ENCODE assay signal across 11 cellular contexts in genomic region chr17:48582750-48583069, GRCh38. TPM values are rescaled to one million over a fixed set of nuclear protein-coding genes. Genes with fewer than 3 reads are reported as not detected.
DNase-seq lines count a peak whose midpoint lies in the region; FAIRE-seq and TF ChIP-seq lines count a peak whose summit lies in the region.
"Had no signal": no experiment of that assay in that cellular context is flagged by ENCODE, and none has a peak within 500 bp of the region (broad histone marks: within the 10 kb centered on the region; RNA-seq: fewer than 3 reads in every experiment).

No MANE protein-coding gene starts in this region.

- no peak overlapping the region for H3K27ac ChIP-seq in H1 (ENCODE audit: low read depth, low read length)
- peak overlapping the region in 6 of 8 donors; percentile 78 to 89 (median 86) for H3K27ac ChIP-seq in spleen
- H3K27ac ChIP-seq in osteoblast (ENCODE audit: low read depth, low read length): no peak overlapping the region
- H3K27ac ChIP-seq: A549 had no signal

- H3K9ac ChIP-seq in H1 (replicated peaks in 1 of 4; ENCODE audit: extremely low read depth in 1 of 4, low read depth in 3 of 4, low read length in 3 of 4): no peak overlapping the region

- H3K36me3 ChIP-seq in H1 (ENCODE audit: control insufficient read depth in 2 of 4, insufficient read depth in 4 of 4, low read length in 3 of 4) (peaks cover 0 to 15% (median 0%) of the 10 kb centered on the region in 4 experiments; a peak in 1 of 8 replicates), spleen (no peaks in the 10 kb centered on the region), osteoblast (ENCODE audit: insufficient read depth, low read length) (no peaks in the 10 kb centered on the region)

- TF ChIP-seq CTCF in H1 (IDR thresholded peaks at IDR 0.05; ENCODE audit: control extremely low read depth in 1 of 3, insufficient read depth in 1 of 3, low read depth in 1 of 3, low read length in 3 of 3) (no peak), spleen (IDR thresholded peaks at IDR 0.05 in 8 of 11, conservative IDR thresholded peaks at IDR 0.05 in 3 of 11) (no peak), osteoblast (IDR thresholded peaks at IDR 0.05; ENCODE audit: extremely low read depth, low read depth, low read length) (no peak)

- H4K8ac ChIP-seq in H1 (ENCODE audit: extremely low read depth, insufficient read depth, low read length): no peak overlapping the region

- H4K91ac ChIP-seq in H1 (replicated peaks; ENCODE audit: insufficient read length, low read length): no peak overlapping the region

- H2BK120ac ChIP-seq in H1 (replicated peaks; ENCODE audit: low read depth, low read length): no peak overlapping the region

- no peaks in the 10 kb centered on the region for H3K23me2 ChIP-seq in H1 (ENCODE audit: low read depth, low read length)

- TF ChIP-seq POLR2A in H1 (IDR thresholded peaks at IDR 0.05; ENCODE audit: control extremely low read depth in 1 of 2, low read depth in 2 of 2, low read length in 2 of 2): no peak
- TF ChIP-seq POLR2A in spleen (IDR thresholded peaks at IDR 0.05): no peak

- H3K79me1 ChIP-seq in H1 (ENCODE audit: low read depth, low read length): no peaks in the 10 kb centered on the region

- H3K27me3 Mint-ChIP-seq in T-helper 1 cell treated with Interleukin-12 subunit alpha and Interleukin-12 subunit beta and Interleukin-4 antibody, amounts not matched to agents 30 μg/mL and 1 μg/mL, for 36 hours (ENCODE audit: low read depth): peaks cover 77% of the 10 kb centered on the region

- no peak overlapping the region for H2AK5ac ChIP-seq in H1 (ENCODE audit: low read depth, low read length)

- POLR2A ChIA-PET in H1 (lab: Charles Lee; ENCODE audit: partially characterized antibody): no interaction called here

- 33% methylated on average over 7 of the region's 7 CpGs; no CpG with 5 or more reads in 1 of the 2 experiments for WGBS in H1 (ENCODE audit: extremely low coverage in 1 of 2, insufficient coverage in 1 of 2, insufficient read length in 1 of 2, insufficient replicate concordance in 2 of 2, low coverage in 1 of 2, low lambda C conversion rate in 2 of 2, missing lambda C conversion rate in 1 of 2), 2 experiments
- WGBS in spleen, 5 donors: 29 to 40% (median 34%) methylated on average over 7 of the region's 7 CpGs

- CTCF ChIA-PET in H1 (lab: Charles Lee; ENCODE audit: partially characterized antibody): interaction anchor here (0.8 to 2.6 kb wide), 8 partner anchors 18 to 111 kb away, joined by 3 to 9 read pairs (median 6); no protein-coding TSS in a partner anchor

- peaks cover 64% of the 10 kb centered on the region for H3K4me1 Mint-ChIP-seq in T-helper 1 cell treated with Interleukin-12 subunit alpha and Interleukin-12 subunit beta and Interleukin-4 antibody, amounts not matched to agents 30 μg/mL and 1 μg/mL, for 36 hours (ENCODE audit: low read depth)

- H3K4ac ChIP-seq in H1 (replicated peaks; ENCODE audit: insufficient read length, low read depth, low read length): no peak overlapping the region

- TF ChIP-seq RAD21 in H1 (IDR thresholded peaks at IDR 0.05 in 1 of 2, conservative IDR thresholded peaks at IDR 0.05 in 1 of 2; ENCODE audit: low read depth in 2 of 2, low read length in 2 of 2): no peak

- no peak overlapping the region for H2BK20ac ChIP-seq in H1 (ENCODE audit: low read length)

- intact Hi-C loops in spleen (cut with DNase I; ENCODE audit: low total_unique reads): no loop called here

- no peak overlapping the region for H3K23ac ChIP-seq in H1 (ENCODE audit: insufficient read length)

- no peaks in the 10 kb centered on the region for H3K9me3 ChIP-seq in H1 (ENCODE audit: insufficient read depth in 2 of 2, low read depth in 1 of 2, low read length in 1 of 2)
- H3K9me3 ChIP-seq in spleen: no peaks in the 10 kb centered on the region
- H3K9me3 ChIP-seq in osteoblast (ENCODE audit: low read depth, low read length): no peaks in the 10 kb centered on the region
- H3K9me3 ChIP-seq: A549 had no signal

- H3K4me3 Mint-ChIP-seq in T-helper 1 cell treated with Interleukin-12 subunit alpha and Interleukin-12 subunit beta and Interleukin-4 antibody, amounts not matched to agents 30 μg/mL and 1 μg/mL, for 36 hours: peak overlapping the region; percentile 70

- no peaks in the 10 kb centered on the region for H3K9me3 Mint-ChIP-seq in T-helper 1 cell treated with Interleukin-12 subunit alpha and Interleukin-12 subunit beta and Interleukin-4 antibody, amounts not matched to agents 30 μg/mL and 1 μg/mL, for 36 hours

- no peak overlapping the region for H3K18ac ChIP-seq in H1 (ENCODE audit: extremely low read depth, low read length)

- H3K36me3 Mint-ChIP-seq in T-helper 1 cell treated with Interleukin-12 subunit alpha and Interleukin-12 subunit beta and Interleukin-4 antibody, amounts not matched to agents 30 μg/mL and 1 μg/mL, for 36 hours (ENCODE audit: low read depth): peaks cover 8% of the 10 kb centered on the region

- no peak overlapping the region for H2AFZ ChIP-seq in H1 (ENCODE audit: low read length)
- no peak overlapping the region for H2AFZ ChIP-seq in osteoblast (ENCODE audit: low read length)

- H3K79me2 ChIP-seq in H1 (ENCODE audit: control insufficient read depth in 1 of 2, insufficient read depth in 2 of 2, low read length in 2 of 2) (no peaks in the 10 kb centered on the region), osteoblast (ENCODE audit: insufficient read depth, low read length) (no peaks in the 10 kb centered on the region)

- H2BK15ac ChIP-seq in H1 (ENCODE audit: low read length): no peak overlapping the region

- DNase-seq in T-helper 1 cell: no peak
- no peak for DNase-seq in H1 (ENCODE audit: low read depth in 1 of 2, low spot score in 2 of 2)
- no peak for DNase-seq in spleen
- no peak for DNase-seq in HUDEP-2 (lab: John Stamatoyannopoulos, UW; ENCODE audit: unreplicated experiment in 76 of 76)
- DNase-seq in osteoblast (ENCODE audit: insufficient read length, low spot score, missing footprints): no peak
- DNase-seq: activated CD4-positive, CD25-positive, alpha-beta regulatory T cell treated with anti-CD3 and anti-CD28 coated beads, Interleukin-2, amount 50 U/mL, for 72 hours; effector CD4-positive, alpha-beta T cell; mesendoderm; NK-92 treated with Interleukin-12 subunit alpha and Interleukin-12 subunit beta, amount 100 ng/mL, for 24 hours had no signal

- peaks cover 0 to 6% (median 4%) of the 10 kb centered on the region in 4 experiments; a peak in 4 of 7 replicates for H3K4me1 ChIP-seq in H1 (replicated peaks in 1 of 4; ENCODE audit: control insufficient read depth in 3 of 4, insufficient read depth in 4 of 4, low read length in 3 of 4)
- H3K4me1 ChIP-seq in spleen: peaks cover 21 to 97% (median 66%) of the 10 kb centered on the region in 6 donors
- H3K4me1 ChIP-seq in osteoblast (ENCODE audit: insufficient read depth, low read length): peaks cover 11% of the 10 kb centered on the region

- TF ChIP-seq EP300 in H1 (IDR thresholded peaks at IDR 0.05; ENCODE audit: borderline replicate concordance in 1 of 2, low read depth in 2 of 2, low read length in 2 of 2): no peak

- no peak overlapping the region for H3K14ac ChIP-seq in H1 (ENCODE audit: insufficient read length)

- H3K56ac ChIP-seq in H1 (replicated peaks; ENCODE audit: insufficient read length, low read depth, low read length): no peak overlapping the region

- no peak overlapping the region for H3K4me2 ChIP-seq in H1 (ENCODE audit: insufficient read depth in 1 of 2, low read depth in 2 of 2, low read length in 2 of 2)
- H3K4me2 ChIP-seq in osteoblast (ENCODE audit: insufficient read depth, low read length): no peak overlapping the region
- H3K4me2 ChIP-seq: A549 had no signal

- no peak overlapping the region for H2BK12ac ChIP-seq in H1 (ENCODE audit: low read depth, low read length)

- H2BK5ac ChIP-seq in H1 (ENCODE audit: low read depth, low read length): no peak overlapping the region

- peaks cover 27 to 43% of the 10 kb centered on the region in 2 experiments for H4K20me1 ChIP-seq in H1 (replicated peaks in 1 of 2; ENCODE audit: control insufficient read depth in 1 of 2, insufficient read depth in 2 of 2, low read length in 2 of 2)
- no peaks in the 10 kb centered on the region for H4K20me1 ChIP-seq in osteoblast (ENCODE audit: insufficient read depth, low read length)

- FAIRE-seq in H1 (lab: Jason Lieb, UNC): no peak
- FAIRE-seq: A549 had no signal

- H4K5ac ChIP-seq in H1 (ENCODE audit: insufficient read length, low read depth, low read length): no peak overlapping the region

- H3K27me3 ChIP-seq in H1 (replicated peaks in 1 of 4; ENCODE audit: control insufficient read depth in 3 of 4, extremely low read depth in 1 of 4, insufficient read depth in 3 of 4, low read length in 3 of 4): peaks cover 99 to 100% (median 99%) of the 10 kb centered on the region in 4 experiments
- peaks cover 2 to 100% (median 82%) of the 10 kb centered on the region in 7 donors for H3K27me3 ChIP-seq in spleen (replicated peaks in 1 of 7)
- H3K27me3 ChIP-seq in osteoblast (ENCODE audit: insufficient read depth, low read length): peaks cover 86% of the 10 kb centered on the region

- H3K4me3 ChIP-seq in H1 (ENCODE audit: extremely low read depth in 1 of 4, insufficient read depth in 2 of 4, low read depth in 3 of 4, low read length in 4 of 4) (no peak overlapping the region), spleen (peak overlapping the region in 4 of 8 donors; percentile 42 to 66 (median 49)), osteoblast (ENCODE audit: insufficient read depth, low read length) (no peak overlapping the region)
- H3K4me3 ChIP-seq: A549 had no signal

- H3K27ac Mint-ChIP-seq in T-helper 1 cell treated with Interleukin-12 subunit alpha and Interleukin-12 subunit beta and Interleukin-4 antibody, amounts not matched to agents 30 μg/mL and 1 μg/mL, for 36 hours: no peak overlapping the region

RNA-seq across cellular contexts. Expression of gene HOXB4, which starts 4.6 kb away (rescaled TPM):
- not detected in 2 replicates for total RNA-seq in H1 (2021; fragmentation: NEBNext Ultra II Directional; extraction: Animal tissue kit (Norgen Biotek cat#: 25700))
- polyA plus RNA-seq in H1 (2011; rRNA removed): not detected in 2 replicates
- not detected for polyA plus RNA-seq in H1 (2011; cell fraction: cytosol; rRNA removed)
- polyA plus RNA-seq in H1 (2011; cell fraction: nucleus; rRNA removed): not detected
- polyA plus RNA-seq in H1 (2012, experiment 1 of 2): not detected in 4 replicates
- polyA plus RNA-seq in H1 (2012, experiment 2 of 2): not detected
- polyA plus RNA-seq in H1 (2013, experiment 1 of 2): not detected
- not detected for polyA plus RNA-seq in H1 (2013, experiment 2 of 2)
- not detected in 2 replicates for polyA minus RNA-seq in H1 (2011; rRNA and poly(A)+ RNA removed)
- not detected for polyA minus RNA-seq in H1 (2011; cell fraction: cytosol; rRNA and poly(A)+ RNA removed)
- not detected for polyA minus RNA-seq in H1 (2011; cell fraction: nucleus; rRNA and poly(A)+ RNA removed)
- 1 to 10 TPM; 1.9 to 6.4 (median 3.6) TPM for total RNA-seq in spleen
- 1 to 10 TPM; 2.3 to 2.7 (median 2.4) TPM for polyA plus RNA-seq in spleen
- total RNA-seq in osteoblast: 0.29 and 0.36 TPM in 2 replicates

RNA-seq across cellular contexts. Expression of gene HOXB3, which starts 7.3 kb away (rescaled TPM):
- not detected in 2 replicates for total RNA-seq in H1 (2021; fragmentation: NEBNext Ultra II Directional; extraction: Animal tissue kit (Norgen Biotek cat#: 25700))
- polyA plus RNA-seq in H1 (2011; rRNA removed): not detected in 2 replicates
- polyA plus RNA-seq in H1 (2011; cell fraction: cytosol; rRNA removed): not detected
- polyA plus RNA-seq in H1 (2011; cell fraction: nucleus; rRNA removed): not detected
- 0.28 TPM in 1 of 4 replicates, not detected in the others for polyA plus RNA-seq in H1 (2012, experiment 1 of 2)
- not detected for polyA plus RNA-seq in H1 (2012, experiment 2 of 2)
- polyA plus RNA-seq in H1 (2013, experiment 1 of 2): not detected
- not detected for polyA plus RNA-seq in H1 (2013, experiment 2 of 2)
- 0.19 TPM in 1 of 2 replicates, not detected in the other for polyA minus RNA-seq in H1 (2011; rRNA and poly(A)+ RNA removed)
- polyA minus RNA-seq in H1 (2011; cell fraction: cytosol; rRNA and poly(A)+ RNA removed): not detected
- polyA minus RNA-seq in H1 (2011; cell fraction: nucleus; rRNA and poly(A)+ RNA removed): 1.00 TPM
- total RNA-seq in spleen: 10 to 100 TPM in 4 of 7 donors, 1 to 10 TPM in 3; 6.8 to 23.1 (median 10.4) TPM
- 1 to 10 TPM; 3.6 to 7.8 (median 6.5) TPM for polyA plus RNA-seq in spleen
- total RNA-seq in osteoblast: 1.5 and 1.8 TPM in 2 replicates

RNA-seq across cellular contexts. Expression of gene HOXB5, which starts 10.9 kb away (rescaled TPM):
- not detected in 2 replicates for total RNA-seq in H1 (2021; fragmentation: NEBNext Ultra II Directional; extraction: Animal tissue kit (Norgen Biotek cat#: 25700))
- not detected in 2 replicates for polyA plus RNA-seq in H1 (2011; rRNA removed)
- polyA plus RNA-seq in H1 (2011; cell fraction: cytosol; rRNA removed): not detected
- polyA plus RNA-seq in H1 (2011; cell fraction: nucleus; rRNA removed): not detected
- not detected in 4 replicates for polyA plus RNA-seq in H1 (2012, experiment 1 of 2)
- polyA plus RNA-seq in H1 (2012, experiment 2 of 2): not detected
- not detected for polyA plus RNA-seq in H1 (2013, experiment 1 of 2)
- not detected for polyA plus RNA-seq in H1 (2013, experiment 2 of 2)
- polyA minus RNA-seq in H1 (2011; rRNA and poly(A)+ RNA removed): 0.07 TPM in 1 of 2 replicates, not detected in the other
- polyA minus RNA-seq in H1 (2011; cell fraction: cytosol; rRNA and poly(A)+ RNA removed): not detected
- polyA minus RNA-seq in H1 (2011; cell fraction: nucleus; rRNA and poly(A)+ RNA removed): not detected
- 1 to 10 TPM in 3 of 7 donors, under 1 TPM in 4; 0.43 to 2.6 (median 0.67) TPM for total RNA-seq in spleen
- polyA plus RNA-seq in spleen: 1 to 10 TPM in 2 of 3 donors, under 1 TPM in 1; 0.91 to 1.5 (median 1.3) TPM
- total RNA-seq in osteoblast: not detected in 2 replicates

RNA-seq across cellular contexts. Expression of gene HOXB6, which starts 22.1 kb away (rescaled TPM):
- total RNA-seq in H1 (2021; fragmentation: NEBNext Ultra II Directional; extraction: Animal tissue kit (Norgen Biotek cat#: 25700)): not detected in 2 replicates
- not detected in 2 replicates for polyA plus RNA-seq in H1 (2011; rRNA removed)
- polyA plus RNA-seq in H1 (2011; cell fraction: cytosol; rRNA removed): not detected
- not detected for polyA plus RNA-seq in H1 (2011; cell fraction: nucleus; rRNA removed)
- polyA plus RNA-seq in H1 (2012, experiment 1 of 2): 0.09 to 0.17 TPM in 2 of 4 replicates, not detected in the others
- not detected for polyA plus RNA-seq in H1 (2012, experiment 2 of 2)
- not detected for polyA plus RNA-seq in H1 (2013, experiment 1 of 2)
- polyA plus RNA-seq in H1 (2013, experiment 2 of 2): not detected
- polyA minus RNA-seq in H1 (2011; rRNA and poly(A)+ RNA removed): not detected in 2 replicates
- polyA minus RNA-seq in H1 (2011; cell fraction: cytosol; rRNA and poly(A)+ RNA removed): not detected
- polyA minus RNA-seq in H1 (2011; cell fraction: nucleus; rRNA and poly(A)+ RNA removed): not detected
- 1 to 10 TPM; 1.2 to 4.5 (median 3.3) TPM for total RNA-seq in spleen
- 1 to 10 TPM; 1.7 to 3.4 (median 2.1) TPM for polyA plus RNA-seq in spleen
- 0.59 and 0.72 TPM in 2 replicates for total RNA-seq in osteoblast

RNA-seq across cellular contexts. Expression of gene HOXB7, which starts 28.1 kb away (rescaled TPM):
- not detected in 2 replicates for total RNA-seq in H1 (2021; fragmentation: NEBNext Ultra II Directional; extraction: Animal tissue kit (Norgen Biotek cat#: 25700))
- polyA plus RNA-seq in H1 (2011; rRNA removed) (not detected in 2 replicates), spleen (1 to 10 TPM; 3.2 to 7.5 (median 3.3) TPM)
- not detected for polyA plus RNA-seq in H1 (2011; cell fraction: cytosol; rRNA removed)
- polyA plus RNA-seq in H1 (2011; cell fraction: nucleus; rRNA removed): not detected
- polyA plus RNA-seq in H1 (2012, experiment 1 of 2): not detected in 4 replicates
- polyA plus RNA-seq in H1 (2012, experiment 2 of 2): not detected
- not detected for polyA plus RNA-seq in H1 (2013, experiment 1 of 2)
- not detected for polyA plus RNA-seq in H1 (2013, experiment 2 of 2)
- not detected in 2 replicates for polyA minus RNA-seq in H1 (2011; rRNA and poly(A)+ RNA removed)
- polyA minus RNA-seq in H1 (2011; cell fraction: cytosol; rRNA and poly(A)+ RNA removed): not detected
- not detected for polyA minus RNA-seq in H1 (2011; cell fraction: nucleus; rRNA and poly(A)+ RNA removed)
- total RNA-seq in spleen (1 to 10 TPM; 1.3 to 3.5 (median 2.7) TPM), osteoblast (0.36 TPM in 1 of 2 replicates, not detected in the other)

Comparison
In these comparisons a context has a peak if more than half of its experiments do, and no peak if none do; other contexts are left out.
1. H3K27ac ChIP-seq: peak in spleen (6 of 8); none in H1 (single experiment) and osteoblast (single experiment).